19 cellular contexts compared by ENCODE assay signal in genomic region chr1:154584267-154584994, GRCh38. TPM values are rescaled to one million over a fixed set of nuclear protein-coding genes. Genes with fewer than 3 reads are reported as not detected.
DNase-seq lines count a peak whose midpoint lies in the region; ATAC-seq and TF ChIP-seq lines count a peak whose summit lies in the region.
"Had no signal": no experiment of that assay in that cellular context is flagged by ENCODE, and none has a peak within 500 bp of the region (broad histone marks: within the 10 kb centered on the region; RNA-seq: fewer than 3 reads in every experiment).

No MANE protein-coding gene starts in this region.

- no peak for TF ChIP-seq CTCF in AG04450 (IDR thresholded peaks at IDR 0.05; ENCODE audit: low read depth, low read length)
- peak; percentile 5 for TF ChIP-seq CTCF in GM13977 (IDR thresholded peaks at IDR 0.05; ENCODE audit: extremely low read depth, insufficient read depth, missing control alignments)

- no peaks in the 10 kb centered on the region for H3K27me3 Mint-ChIP-seq in activated T-helper 17 cell treated with anti-CD3 and anti-CD28 coated beads, Interleukin-2, amount 50 U/mL, for 72 hours

- in situ Hi-C loops in GM13977 (cut with MboI; ENCODE audit: low pct_unique_long_range_greater_than_20kb, low sequenced_read_pairs, unreplicated experiment), result no loop called here

- H3K4me1 Mint-ChIP-seq in activated T-helper 17 cell treated with anti-CD3 and anti-CD28 coated beads, Interleukin-2, amount 50 U/mL, for 72 hours, result no peaks in the 10 kb centered on the region
- H3K4me1 Mint-ChIP-seq: WTC11 had no signal

- H3K9me3 Mint-ChIP-seq in activated T-helper 17 cell treated with anti-CD3 and anti-CD28 coated beads, Interleukin-2, amount 50 U/mL, for 72 hours, result no peaks in the 10 kb centered on the region
- H3K9me3 Mint-ChIP-seq: neural crest cell, WTC11 had no signal

- H3K4me1 ChIP-seq in muscle layer of colon (ENCODE audit: insufficient read depth, low read length), result peaks cover 15% of the 10 kb centered on the region

- no peaks in the 10 kb centered on the region for H3K9me3 ChIP-seq in AG04450 (ENCODE audit: control insufficient read depth, insufficient read depth, low read length)
- no peaks in the 10 kb centered on the region for H3K9me3 ChIP-seq in muscle layer of colon (ENCODE audit: low read length)
- H3K9me3 ChIP-seq: transverse colon had no signal

- H3K4me3 ChIP-seq in AG04450 (ENCODE audit: low read depth, low read length) (no peak overlapping the region), muscle layer of colon (ENCODE audit: low read depth in 1 of 2, low read length in 2 of 2) (no peak overlapping the region)
- H3K4me3 ChIP-seq: transverse colon had no signal

- POLR2A ChIA-PET in AG04450 (lab: Yijun Ruan, JAX), result no interaction called here

- H3K4me3 Mint-ChIP-seq in activated T-helper 17 cell treated with anti-CD3 and anti-CD28 coated beads, Interleukin-2, amount 50 U/mL, for 72 hours, result no peak overlapping the region
- H3K4me3 Mint-ChIP-seq: neural crest cell, WTC11 had no signal

- peaks cover 100% of the 10 kb centered on the region for H3K36me3 Mint-ChIP-seq in activated T-helper 17 cell treated with anti-CD3 and anti-CD28 coated beads, Interleukin-2, amount 50 U/mL, for 72 hours (ENCODE audit: low read depth)

- peak overlapping the region; percentile 25 for H3K27ac ChIP-seq in AG04450 (ENCODE audit: low read depth, low read length)
- no peak overlapping the region for H3K27ac ChIP-seq in muscle layer of colon (ENCODE audit: low read depth, low read length)

- peak overlapping the region; percentile 66 for H3K27ac Mint-ChIP-seq in activated T-helper 17 cell treated with anti-CD3 and anti-CD28 coated beads, Interleukin-2, amount 50 U/mL, for 72 hours
- H3K27ac Mint-ChIP-seq: WTC11 had no signal

- DNase-seq in AG04450 (ENCODE audit: low read depth, low spot score) (no peak), GM13977 (ENCODE audit: low spot score) (no peak), NCI-H226 (no peak)
- no peak for DNase-seq in stimulated activated CD8-positive, alpha-beta memory T cell treated with anti-CD3 and anti-CD28 coated beads, Interleukin-4, amount 100 ng/mL, for 48 hours
- DNase-seq: activated CD8-positive, alpha-beta memory T cell treated with anti-CD3 and anti-CD28 coated beads for 24 hours; DND-41; MV-4-11; NCI-H2029 treated with DMSO at 0.1 percent for 48 hours; NCI-H510A treated with DMSO at 0.1 percent for 48 hours; Right ventricle myocardium superior; stimulated activated CD4-positive, alpha-beta T cell treated with anti-CD3 and anti-CD28 coated beads, Interleukin-12 subunit alpha, Interleukin-12 subunit beta, amount 100 ng/mL, for 4 hours; T-helper 2 cell; transverse colon had no signal

- H3K36me3 ChIP-seq in muscle layer of colon (ENCODE audit: insufficient read depth, low read length), result peaks cover 97% of the 10 kb centered on the region

- CTCF ChIA-PET in AG04450 (lab: Charles Lee), result no interaction called here

- no peaks in the 10 kb centered on the region for H3K27me3 ChIP-seq in AG04450 (ENCODE audit: control insufficient read depth, insufficient read depth, low read length)
- no peaks in the 10 kb centered on the region for H3K27me3 ChIP-seq in muscle layer of colon (ENCODE audit: control insufficient read depth in 1 of 2, insufficient read depth in 2 of 2, low read length in 2 of 2)
- H3K27me3 ChIP-seq: transverse colon had no signal

- peak overlapping the region; percentile 3 for H3K9ac ChIP-seq in muscle layer of colon (ENCODE audit: low read length)

- no peak for ATAC-seq in activated T-helper 17 cell treated with anti-CD3 and anti-CD28 coated beads, Interleukin-2, amount 50 U/mL, for 72 hours (replicated peaks)
- ATAC-seq in GM18502 (IDR thresholded peaks at IDR 0.05; ENCODE audit: poor library complexity, unreplicated experiment) (no peak), GM19397 (IDR thresholded peaks at IDR 0.05; ENCODE audit: unreplicated experiment) (no peak)
- ATAC-seq: WTC11 had no signal

RNA-seq across cellular contexts. Expression of gene CHRNB2, which starts 16.9 kb away (rescaled TPM):
- polyA plus RNA-seq in AG04450 (2011; rRNA removed), result 0.06 TPM in 1 of 2 replicates, not detected in the other
- polyA minus RNA-seq in AG04450 (2011; rRNA and poly(A)+ RNA removed), result 0.04 and 0.18 TPM in 2 replicates
- total RNA-seq in activated T-helper 17 cell treated with anti-CD3 and anti-CD28 coated beads, Interleukin-2, amount 50 U/mL, for 72 hours, result under 1 TPM in 1 of 2 donors, not detected in 1; 0.05 TPM
- total RNA-seq: Right ventricle myocardium superior had no signal

RNA-seq across cellular contexts. Expression of gene ADAR, which starts 23.6 kb away (rescaled TPM):
- polyA plus RNA-seq in AG04450 (2011; rRNA removed), result 159 and 203 TPM in 2 replicates
- polyA minus RNA-seq in AG04450 (2011; rRNA and poly(A)+ RNA removed), result 327 and 358 TPM in 2 replicates
- total RNA-seq in activated T-helper 17 cell treated with anti-CD3 and anti-CD28 coated beads, Interleukin-2, amount 50 U/mL, for 72 hours, result 100 to 1,000 TPM; 185 to 213 TPM

RNA-seq across cellular contexts. Expression of gene UBE2Q1, which starts 26.0 kb away (rescaled TPM):
- polyA plus RNA-seq in AG04450 (2011; rRNA removed), result 16.9 and 17.6 TPM in 2 replicates
- 12.8 and 13.1 TPM in 2 replicates for polyA minus RNA-seq in AG04450 (2011; rRNA and poly(A)+ RNA removed)
- 100 to 1,000 TPM in 1 of 2 donors, 10 to 100 TPM in 1; 91.6 to 118 TPM for total RNA-seq in activated T-helper 17 cell treated with anti-CD3 and anti-CD28 coated beads, Interleukin-2, amount 50 U/mL, for 72 hours
